13 cellular contexts compared by ENCODE assay signal in the genomic region with DNA sequence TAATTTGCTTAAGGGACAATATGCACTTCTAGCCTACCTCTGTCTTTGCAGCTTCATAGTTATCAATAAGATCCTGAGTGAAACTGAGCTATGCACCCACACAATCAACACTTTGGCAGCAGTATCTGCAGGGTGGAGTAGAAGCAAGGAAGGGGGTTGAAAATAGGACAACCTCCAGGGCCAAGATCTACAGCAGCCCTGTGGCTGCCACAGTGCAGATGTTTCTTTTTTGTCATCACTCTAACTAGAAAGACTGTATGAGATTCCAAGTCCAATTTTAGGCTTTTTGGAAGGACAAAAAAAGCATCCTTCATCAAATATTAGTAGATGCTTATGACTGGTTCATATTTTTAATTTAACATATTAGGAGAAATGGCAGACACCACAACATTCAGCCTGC.
DNase-seq lines count a peak whose midpoint lies in the region; ATAC-seq and TF ChIP-seq lines count a peak whose summit lies in the region.
"Had no signal": no experiment of that assay in that cellular context is flagged by ENCODE, and none has a peak within 500 bp of the region (broad histone marks: within the 10 kb centered on the region; RNA-seq: fewer than 3 reads in every experiment).

No MANE protein-coding gene starts in this region.

- no peaks in the 10 kb centered on the region for H3K4me1 ChIP-seq in neural progenitor cell

- TF ChIP-seq CTCF in AG10803 (conservative IDR thresholded peaks at IDR 0.05; ENCODE audit: low read length) (no peak), fibroblast of the aortic adventitia (IDR thresholded peaks at IDR 0.05; ENCODE audit: insufficient read depth, low read length) (no peak), neural progenitor cell (IDR thresholded peaks at IDR 0.05) (no peak)

- no peaks in the 10 kb centered on the region for H3K79me2 ChIP-seq in neural progenitor cell (ENCODE audit: low read depth)

- no peaks in the 10 kb centered on the region for H3K36me3 Mint-ChIP-seq in neural progenitor cell

- H3K27ac Mint-ChIP-seq in neural progenitor cell: peak overlapping the region; percentile 39

- no peaks in the 10 kb centered on the region for H3K9me3 ChIP-seq in neural progenitor cell (ENCODE audit: low read depth)

- peaks cover 6% of the 10 kb centered on the region for H3K9me3 Mint-ChIP-seq in neural progenitor cell

- no peaks in the 10 kb centered on the region for H3F3A ChIP-seq in neural progenitor cell (ENCODE audit: low read depth)

- DNase-seq in AG10803 (ENCODE audit: low read depth): peak; percentile 24
- peak in 65 of 76 experiments; percentile 7 to 86 (median 56) for DNase-seq in HUDEP-2 (lab: John Stamatoyannopoulos, UW; ENCODE audit: unreplicated experiment in 76 of 76)
- DNase-seq in fibroblast of the aortic adventitia (ENCODE audit: low read depth): peak; percentile 43
- DNase-seq in neural progenitor cell (ENCODE audit: low spot score): no peak
- no peak for DNase-seq in NCI-H2081 (lab: John Stamatoyannopoulos, UW)
- DNase-seq in NCI-H1436 (lab: John Stamatoyannopoulos, UW): no peak
- DNase-seq in NCI-H2171 treated with DMSO at 0.1 percent for 48 hours (lab: John Stamatoyannopoulos, UW): no peak
- DNase-seq: C1 segment of cervical spinal cord, H7, NCI-H1092 treated with DMSO at 0.1 percent for 48 hours, NCI-H2081 treated with DMSO at 0.1 percent for 48 hours, SIG-M5 had no signal

- H3K27ac ChIP-seq in neural progenitor cell: no peak overlapping the region

- no peaks in the 10 kb centered on the region for H4K20me1 ChIP-seq in neural progenitor cell (ENCODE audit: low read depth)

- no peak overlapping the region for H3K9ac ChIP-seq in neural progenitor cell

- no peaks in the 10 kb centered on the region for H3K27me3 ChIP-seq in neural progenitor cell

- no peaks in the 10 kb centered on the region for H3K36me3 ChIP-seq in neural progenitor cell

- ATAC-seq in HG02798 (IDR thresholded peaks at IDR 0.05; ENCODE audit: poor library complexity, unreplicated experiment): no peak

- peaks cover 34% of the 10 kb centered on the region for H3K4me1 Mint-ChIP-seq in neural progenitor cell

- peaks cover under 1% of the 10 kb centered on the region for H3K27me3 Mint-ChIP-seq in neural progenitor cell (ENCODE audit: insufficient read depth, low read depth)

- no peak overlapping the region for H3K4me2 ChIP-seq in neural progenitor cell

- H3K4me3 ChIP-seq in AG10803 (ENCODE audit: low read length): no peak overlapping the region
- no peak overlapping the region for H3K4me3 ChIP-seq in fibroblast of the aortic adventitia (ENCODE audit: low read depth, low read length)
- H3K4me3 ChIP-seq in neural progenitor cell: no peak overlapping the region

- no peak overlapping the region for H2AFZ ChIP-seq in neural progenitor cell (replicated peaks)

- no peak overlapping the region for H3K4me3 Mint-ChIP-seq in neural progenitor cell

Comparison
In these comparisons a context has a peak if more than half of its experiments do, and no peak if none do; other contexts are left out.
1. DNase-seq: peak in AG10803 (single experiment), HUDEP-2 (65 of 76) and fibroblast of the aortic adventitia (single experiment); none in neural progenitor cell (single experiment), NCI-H2081 (0 of 2), NCI-H1436 (single experiment) and NCI-H2171 treated with DMSO at 0.1 percent for 48 hours (single experiment).